Comparison of ENCODE assay signal across 1 cellular context in genomic region chr5:179762781-179763176, GRCh38.
A peak's percentile ranks its signal among the peaks of the same experiment; 100 is the strongest.
TF ChIP-seq lines count a peak whose summit lies in the region.

No MANE protein-coding gene starts in this region.

TF ChIP-seq in IMR-90, 13 proteins besides CTCF, POLR2A, EP300 and RAD21 (continued from another document):
- TF ChIP-seq FOS (IDR thresholded peaks at IDR 0.05; ENCODE audit: low read depth, low read length) (peak; percentile 41; the same call in 1 of the 2 replicates), ELK1 (IDR thresholded peaks at IDR 0.05; ENCODE audit: borderline replicate concordance, low read depth, low read length) (no peak), SMC3 (IDR thresholded peaks at IDR 0.05; ENCODE audit: low read depth, low read length) (no peak), RFX5 (IDR thresholded peaks at IDR 0.05; ENCODE audit: low read depth, low read length) (no peak), MXI1 (IDR thresholded peaks at IDR 0.05; ENCODE audit: borderline replicate concordance, low read depth, low read length) (no peak), MAZ (IDR thresholded peaks at IDR 0.05; ENCODE audit: borderline replicate concordance, low read depth, low read length) (0 out of 2 replicates have a peak, but pooled peaks have one; percentile 3), BHLHE40 (IDR thresholded peaks at IDR 0.05; ENCODE audit: low read depth, low read length) (no peak), USF2 (IDR thresholded peaks at IDR 0.05; ENCODE audit: low read depth, low read length) (no peak), NFE2L2 (IDR thresholded peaks at IDR 0.05; ENCODE audit: low read depth, low read length) (no peak)
